In the genomic region with DNA sequence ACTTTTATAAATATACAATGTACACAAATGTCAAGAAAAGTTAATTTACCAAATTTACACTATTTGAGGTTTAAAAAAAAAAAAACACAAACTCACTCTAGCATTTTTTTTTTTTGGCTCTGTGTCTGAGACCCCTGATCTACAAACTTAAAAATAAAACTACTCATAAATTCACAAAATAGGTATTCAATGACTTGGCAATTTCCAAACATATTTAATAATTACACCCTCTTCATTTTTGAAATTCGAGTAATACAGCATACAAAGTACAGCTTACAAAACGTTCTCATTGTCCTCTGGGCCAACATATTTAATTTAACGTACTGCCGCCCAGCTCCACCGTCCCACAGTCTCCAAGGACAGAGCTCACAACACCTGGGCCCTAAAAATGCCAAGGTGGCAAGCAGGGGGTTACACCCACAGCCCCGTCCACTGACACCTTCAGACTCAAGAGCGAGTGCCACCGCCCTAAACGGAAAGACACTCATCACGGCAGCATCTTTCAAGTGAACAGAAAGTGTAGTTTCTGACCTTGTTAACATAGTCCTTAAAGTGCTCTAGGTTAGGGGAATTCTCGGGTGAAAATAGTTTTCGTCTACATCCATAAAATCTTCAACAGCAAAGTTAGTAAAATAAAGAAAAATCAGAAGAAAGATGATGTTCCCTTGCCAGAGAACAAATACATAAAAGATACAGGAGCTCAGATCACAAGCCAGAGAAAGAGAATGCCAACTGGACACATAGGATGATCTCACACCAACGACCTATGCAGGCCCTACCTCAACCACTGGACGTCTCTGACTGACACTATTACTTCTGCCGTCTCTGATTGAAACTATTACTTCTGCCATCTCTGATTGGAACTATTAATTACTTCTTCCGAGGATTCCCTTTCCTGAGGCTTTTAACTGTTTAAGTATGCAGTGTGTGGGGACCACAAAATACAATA, we compare ENCODE assay signal across 8 cellular contexts. TPM values are rescaled to one million over a fixed set of nuclear protein-coding genes. Genes with fewer than 3 reads are reported as not detected.
DNase-seq lines count a peak whose midpoint lies in the region; ATAC-seq, FAIRE-seq and TF ChIP-seq lines count a peak whose summit lies in the region.

No MANE protein-coding gene starts in this region.

- TF ChIP-seq POLR2A in Peyer's patch (IDR thresholded peaks at IDR 0.05): no peak

- H3K4me1 ChIP-seq in Panc1 (ENCODE audit: control insufficient read depth, insufficient read depth, low read length) (peaks cover 37% of the 10 kb centered on the region), esophagus (ENCODE audit: control insufficient read depth in 2 of 2, insufficient read depth in 2 of 2, low read length in 1 of 2) (peaks cover 9 to 24% of the 10 kb centered on the region in 2 donors), parathyroid adenoma (peaks cover 5% of the 10 kb centered on the region), Peyer's patch (peaks cover 0 to 49% (median 7%) of the 10 kb centered on the region in 4 donors)

- BruUV-seq in Panc1 (replicated peaks; lab: Mats Ljungman, UMichigan): TSS peak; percentile 49

- no peaks in the 10 kb centered on the region for H3K27me3 ChIP-seq in Panc1 (ENCODE audit: control insufficient read depth, insufficient read depth, low read length)
- H3K27me3 ChIP-seq in esophagus (ENCODE audit: control insufficient read depth in 1 of 2, insufficient read depth in 2 of 2, low read length in 2 of 2): no peaks in the 10 kb centered on the region
- no peaks in the 10 kb centered on the region for H3K27me3 ChIP-seq in parathyroid adenoma (ENCODE audit: control insufficient read depth, insufficient read depth, low read length)
- H3K27me3 ChIP-seq in Peyer's patch: no peaks in the 10 kb centered on the region

- DNase-seq in Panc1 (ENCODE audit: low read depth, low spot score) (no peak), NCI-H2171 treated with DMSO at 0.1 percent for 48 hours (lab: John Stamatoyannopoulos, UW) (no peak), Peyer's patch (no peak), CD1c-positive myeloid dendritic cell (ENCODE audit: extremely low spot score) (no peak)

- H2AFZ ChIP-seq in parathyroid adenoma: no peak overlapping the region

- peaks cover 6% of the 10 kb centered on the region for H3K79me2 ChIP-seq in parathyroid adenoma

- intact Hi-C loops in Panc1 (cut with micrococcal nuclease; ENCODE audit: unreplicated experiment): loop anchor here (5.0 kb wide), 1 partner anchor 140 kb away; no protein-coding TSS in a partner anchor

- H3K9ac ChIP-seq in parathyroid adenoma: no peak overlapping the region

- TF ChIP-seq CTCF in Panc1 (IDR thresholded peaks at IDR 0.05): no peak
- TF ChIP-seq CTCF in parathyroid adenoma (IDR thresholded peaks at IDR 0.05): no peak
- peak in 1 of 6 experiments; percentile 15 for TF ChIP-seq CTCF in Peyer's patch (IDR thresholded peaks at IDR 0.05)

- in situ Hi-C loops in Panc1 (cut with HindIII; ENCODE audit: low pct_unique_long_range_greater_than_20kb, low sequenced_read_pairs): no loop called here

- FAIRE-seq in G401.6 (lab: Jason Lieb, UNC): peak; percentile 72

- H3K36me3 ChIP-seq in Panc1 (ENCODE audit: control insufficient read depth, insufficient read depth, low read length) (no peaks in the 10 kb centered on the region), esophagus (ENCODE audit: control insufficient read depth in 2 of 2, insufficient read depth in 2 of 2, low read length in 1 of 2) (peaks cover 0 to 2% of the 10 kb centered on the region in 2 donors), parathyroid adenoma (ENCODE audit: control insufficient read depth, insufficient read depth, low read length) (no peaks in the 10 kb centered on the region), Peyer's patch (no peaks in the 10 kb centered on the region)

- H3K4me3 ChIP-seq in Panc1 (ENCODE audit: low read depth in 2 of 2, low read length in 2 of 2) (peak overlapping the region; percentile 50 to 61), esophagus (ENCODE audit: low read depth in 1 of 2, low read length in 2 of 2) (peak overlapping the region; percentile 37 to 78), parathyroid adenoma (ENCODE audit: low read depth, low read length) (no peak overlapping the region), Peyer's patch (peak overlapping the region in 2 of 4 donors; percentile 33 to 36)

- WGBS in esophagus, 2 donors: 29 to 32% methylated on average over 16 of the region's 16 CpGs

- H3K27ac ChIP-seq in Panc1 (ENCODE audit: low read length) (peak overlapping the region; percentile 94), esophagus (ENCODE audit: low read depth in 2 of 2, low read length in 1 of 2) (no peak overlapping the region), parathyroid adenoma (no peak overlapping the region), Peyer's patch (no peak overlapping the region)

- H3K9me3 ChIP-seq in Panc1 (ENCODE audit: control insufficient read depth, insufficient read depth, low read depth, low read length): no peaks in the 10 kb centered on the region
- no peaks in the 10 kb centered on the region for H3K9me3 ChIP-seq in esophagus (ENCODE audit: control insufficient read depth in 2 of 2, insufficient read depth in 1 of 2, low read depth in 1 of 2, low read length in 1 of 2)
- H3K9me3 ChIP-seq in parathyroid adenoma (ENCODE audit: control insufficient read depth, low read length): no peaks in the 10 kb centered on the region
- no peaks in the 10 kb centered on the region for H3K9me3 ChIP-seq in Peyer's patch

- no peak for ATAC-seq in Panc1
- ATAC-seq in GM21529 (IDR thresholded peaks at IDR 0.05; ENCODE audit: unreplicated experiment): no peak

- POLR2A ChIA-PET in Panc1 (lab: Charles Lee): interaction anchor here (0.6 to 0.7 kb wide), 3 partner anchors 11 to 165 kb away, joined by 3 to 7 read pairs (median 6); no protein-coding TSS in a partner anchor

- peak overlapping the region; percentile 37 for H3K4me2 ChIP-seq in parathyroid adenoma (ENCODE audit: low read length)

- CTCF ChIA-PET in Panc1 (lab: Charles Lee): interaction anchor here (0.6 to 1.3 kb wide), 3 partner anchors 87 to 129 kb away, joined by 3 to 7 read pairs (median 4); no protein-coding TSS in a partner anchor

RNA-seq across cellular contexts. Expression of a gene that starts 4.2 kb away (rescaled TPM):
- total RNA-seq in Panc1 (2021; ENCODE audit: unreplicated experiment): 29.8 TPM
- polyA plus RNA-seq in Panc1 (2012; ENCODE audit: insufficient read length): 23.2 TPM
- polyA plus RNA-seq in esophagus: 1 to 10 TPM; 3.8 to 4.5 TPM
- total RNA-seq in Peyer's patch: 10 to 100 TPM; 19.8 to 47.3 (median 44.0) TPM
